15 cellular contexts compared by ENCODE assay signal in the genomic region with DNA sequence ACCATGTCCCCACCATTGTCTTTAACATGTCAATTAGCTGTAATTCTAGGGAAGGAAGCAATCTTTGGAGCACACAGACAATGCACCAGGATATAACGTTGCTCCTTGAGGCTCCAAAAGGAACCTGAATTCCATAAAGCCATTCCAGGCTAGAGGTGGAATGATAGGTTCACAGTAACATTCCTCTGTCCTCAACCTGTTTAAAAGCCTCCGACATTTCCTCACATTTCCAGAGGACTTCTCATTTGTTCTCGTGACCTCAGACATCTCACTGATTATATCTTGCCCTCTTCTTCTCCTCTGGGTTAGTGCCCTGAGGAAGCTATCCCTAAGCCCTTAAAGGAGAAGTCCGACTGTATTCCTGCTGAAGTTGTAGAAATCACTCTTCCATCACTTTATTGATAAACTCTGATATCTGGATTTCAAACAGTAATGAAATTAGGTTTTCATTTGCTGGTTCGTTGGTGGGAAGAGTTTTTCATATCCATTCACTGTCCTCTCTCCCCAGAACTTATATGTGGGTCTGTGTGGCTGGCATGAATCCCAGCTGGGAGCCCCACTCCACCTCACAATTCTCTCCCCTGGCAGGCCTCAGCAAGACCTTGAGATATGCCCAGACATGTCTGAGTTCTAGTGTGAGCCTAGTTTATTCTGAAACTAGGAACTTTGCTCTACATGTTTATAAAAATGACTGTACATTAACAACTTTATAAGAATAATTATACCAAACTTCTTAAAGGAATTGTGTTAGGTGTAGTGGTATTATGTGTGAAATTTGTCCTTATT.
A peak's percentile ranks its signal among the peaks of the same experiment; 100 is the strongest.
DNase-seq lines count a peak whose midpoint lies in the region; TF ChIP-seq lines count a peak whose summit lies in the region.
"Had no signal": no experiment of that assay in that cellular context is flagged by ENCODE, and none has a peak within 500 bp of the region (broad histone marks: within the 10 kb centered on the region; RNA-seq: fewer than 3 reads in every experiment).

No MANE protein-coding gene starts in this region.

- peak overlapping the region; percentile 17 for H2AFZ ChIP-seq in parathyroid adenoma
- H2AFZ ChIP-seq: PC-9 had no signal

- DNase-seq in NCI-H1417 (lab: John Stamatoyannopoulos, UW): peak; percentile 5 to 40 (median 19)
- DNase-seq in NCI-H1417 treated with DMSO at 0.1 percent for 48 hours (lab: John Stamatoyannopoulos, UW): no peak
- peak; percentile 51 for DNase-seq in NCI-H1105 treated with DMSO at 0.1 percent for 48 hours (lab: John Stamatoyannopoulos, UW)
- peak; percentile 37 for DNase-seq in epithelial cell of prostate (ENCODE audit: low read depth, low spot score)
- DNase-seq in GM10248 (ENCODE audit: extremely low spot score): no peak
- DNase-seq in CD1c-positive myeloid dendritic cell (ENCODE audit: extremely low spot score): no peak
- no peak for DNase-seq in DMS53 treated with DMSO at 0.1 percent for 48 hours (lab: John Stamatoyannopoulos, UW; ENCODE audit: unreplicated experiment)
- DNase-seq: activated gamma-delta T cell treated with Interleukin-2 at 50 U/mL for 16 hours, dermis blood vessel endothelial cell, hypothalamus, left lung, PC-9 had no signal

- POLR2A ChIA-PET in GM10248 (lab: Yijun Ruan, JAX): no interaction called here

- no peak overlapping the region for H3K4me3 ChIP-seq in parathyroid adenoma (ENCODE audit: low read depth, low read length)
- H3K4me3 ChIP-seq: left lung, PC-9 had no signal

- H3K27me3 ChIP-seq in parathyroid adenoma (ENCODE audit: control insufficient read depth, insufficient read depth, low read length): no peaks in the 10 kb centered on the region
- H3K27me3 ChIP-seq: left lung had no signal

- H3K4me2 ChIP-seq in parathyroid adenoma (ENCODE audit: low read length): no peak overlapping the region
- H3K4me2 ChIP-seq: PC-9 had no signal

- H3K27ac ChIP-seq in epithelial cell of prostate (peak overlapping the region; percentile 49), parathyroid adenoma (no peak overlapping the region)
- H3K27ac ChIP-seq: 22Rv1, C4-2B, left lung, PC-9 had no signal

- no peaks in the 10 kb centered on the region for H3K79me2 ChIP-seq in parathyroid adenoma

- no peak for TF ChIP-seq CTCF in parathyroid adenoma (IDR thresholded peaks at IDR 0.05)
- no peak for TF ChIP-seq CTCF in GM10248 (IDR thresholded peaks at IDR 0.05; ENCODE audit: control extremely low read depth, extremely low read depth, low read depth, missing control alignments)

- no peaks in the 10 kb centered on the region for H3K4me1 ChIP-seq in parathyroid adenoma
- H3K4me1 ChIP-seq: left lung had no signal

- CTCF ChIA-PET in GM10248 (lab: Yijun Ruan, JAX): interaction anchor here (0.9 to 1.0 kb wide), 4 partner anchors 12 to 34 kb away, joined by 3 to 4 read pairs (median 4); no protein-coding TSS in a partner anchor

- H3K9me3 ChIP-seq in parathyroid adenoma (ENCODE audit: control insufficient read depth, low read length): no peaks in the 10 kb centered on the region

- H3K9ac ChIP-seq in parathyroid adenoma: no peak overlapping the region

- no peaks in the 10 kb centered on the region for H3K36me3 ChIP-seq in parathyroid adenoma (ENCODE audit: control insufficient read depth, insufficient read depth, low read length)
- H3K36me3 ChIP-seq: left lung had no signal

Comparison
In these comparisons a context has a peak if more than half of its experiments do, and no peak if none do; other contexts are left out.
1. DNase-seq: peak in NCI-H1417 (3 of 3), NCI-H1105 treated with DMSO at 0.1 percent for 48 hours (single experiment) and epithelial cell of prostate (single experiment); none in NCI-H1417 treated with DMSO at 0.1 percent for 48 hours (single experiment), GM10248 (single experiment), CD1c-positive myeloid dendritic cell (single experiment) and DMS53 treated with DMSO at 0.1 percent for 48 hours (single experiment).